10 cellular contexts compared by ENCODE assay signal in the genomic region with DNA sequence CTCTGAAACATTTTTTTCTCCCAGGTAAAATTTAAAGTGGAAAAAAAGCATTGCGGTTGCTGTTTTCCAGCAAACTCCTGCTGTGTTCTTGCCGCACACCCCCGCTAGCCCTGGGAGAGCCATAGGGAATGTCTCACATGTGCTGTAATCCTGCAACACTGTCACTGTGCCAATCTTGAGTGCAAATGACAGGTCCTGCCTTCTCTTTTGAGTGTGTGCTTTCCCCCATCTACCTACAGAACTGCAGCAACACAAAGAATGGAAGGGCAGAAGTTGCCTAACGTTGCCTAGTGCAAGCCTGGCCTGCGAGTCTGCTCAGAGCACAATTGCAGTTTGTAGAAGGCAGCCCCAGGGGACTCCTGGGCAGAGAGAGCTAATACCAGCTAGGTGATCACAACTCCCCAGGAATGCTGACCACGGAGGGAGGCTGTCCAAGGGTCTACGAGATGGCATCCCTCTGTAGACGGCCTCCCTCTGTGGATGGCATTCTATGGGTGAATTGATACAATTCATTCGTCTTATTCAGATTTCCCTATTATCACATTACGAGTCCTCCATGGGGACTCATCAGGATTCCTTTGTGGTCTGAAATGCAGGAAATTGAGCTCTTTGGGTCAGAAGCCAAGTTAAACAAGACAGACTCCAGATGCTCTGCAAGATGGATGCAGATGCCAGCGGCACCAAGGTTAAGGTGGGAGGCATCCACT.
DNase-seq lines count a peak whose midpoint lies in the region; ATAC-seq, FAIRE-seq and TF ChIP-seq lines count a peak whose summit lies in the region.
"Had no signal": no experiment of that assay in that cellular context is flagged by ENCODE, and none has a peak within 500 bp of the region (broad histone marks: within the 10 kb centered on the region; RNA-seq: fewer than 3 reads in every experiment).

No MANE protein-coding gene starts in this region.

- no peaks in the 10 kb centered on the region for H3K27me3 ChIP-seq in BE2C
- H3K27me3 ChIP-seq in MG63 = no peaks in the 10 kb centered on the region
- H3K27me3 ChIP-seq in suprapubic skin = no peaks in the 10 kb centered on the region

- no peaks in the 10 kb centered on the region for H3K9me3 ChIP-seq in BE2C
- no peaks in the 10 kb centered on the region for H3K9me3 ChIP-seq in MG63
- H3K9me3 ChIP-seq in suprapubic skin = no peaks in the 10 kb centered on the region
- H3K9me3 ChIP-seq: lower lobe of right lung had no signal

- intact Hi-C loops in posterior vena cava (cut with DNase I) = no loop called here

- no peak for FAIRE-seq in GM12892 (lab: Jason Lieb, UNC)

- TF ChIP-seq POLR2A in suprapubic skin (IDR thresholded peaks at IDR 0.05) (no peak), GM12892 (IDR thresholded peaks at IDR 0.05; ENCODE audit: low read depth, low read length) (no peak)

- no peak for ATAC-seq in HG03108 (IDR thresholded peaks at IDR 0.05; ENCODE audit: unreplicated experiment)
- ATAC-seq: lower lobe of right lung had no signal

- H3K36me3 ChIP-seq in BE2C = no peaks in the 10 kb centered on the region
- no peaks in the 10 kb centered on the region for H3K36me3 ChIP-seq in MG63
- no peaks in the 10 kb centered on the region for H3K36me3 ChIP-seq in suprapubic skin
- H3K36me3 ChIP-seq: lower lobe of right lung had no signal

- TF ChIP-seq EP300 in suprapubic skin (IDR thresholded peaks at IDR 0.05) = no peak

- TF ChIP-seq CTCF in BE2C (IDR thresholded peaks at IDR 0.05; ENCODE audit: low read depth, low read length) (no peak), suprapubic skin (IDR thresholded peaks at IDR 0.05) (no peak)

- no peak overlapping the region for H3K4me3 ChIP-seq in BE2C (ENCODE audit: low read depth, low read length)
- H3K4me3 ChIP-seq in MG63 = no peak overlapping the region
- no peak overlapping the region for H3K4me3 ChIP-seq in suprapubic skin
- H3K4me3 ChIP-seq: lower lobe of right lung had no signal

- WGBS in suprapubic skin = 58% methylated on average over 9 of the region's 11 CpGs

- H3K27ac ChIP-seq in suprapubic skin = no peak overlapping the region
- H3K27ac ChIP-seq: lower lobe of right lung had no signal

- H3K4me1 ChIP-seq in BE2C = peaks cover 3% of the 10 kb centered on the region
- peaks cover 10% of the 10 kb centered on the region for H3K4me1 ChIP-seq in suprapubic skin
- H3K4me1 ChIP-seq: lower lobe of right lung had no signal

- DNase-seq in BE2C (peak; percentile 49), MG63 (peak; percentile 67), dedifferentiated amniotic fluid mesenchymal stem cell (ENCODE audit: extremely low spot score) (peak; percentile 28), left kidney (ENCODE audit: low read depth, low spot score) (peak; percentile 64), suprapubic skin (ENCODE audit: low spot score in 2 of 2) (no peak), GM12892 (ENCODE audit: insufficient read length) (no peak), posterior vena cava (ENCODE audit: low spot score) (no peak)
- DNase-seq: activated CD8-positive, alpha-beta memory T cell treated with anti-CD3 and anti-CD28 coated beads for 24 hours; lower lobe of right lung had no signal

Comparison
In these comparisons a context has a peak if more than half of its experiments do, and no peak if none do; other contexts are left out.
1. DNase-seq: peak in BE2C (single experiment), MG63 (single experiment), dedifferentiated amniotic fluid mesenchymal stem cell (single experiment) and left kidney (single experiment); none in suprapubic skin (0 of 2), GM12892 (single experiment) and posterior vena cava (single experiment).